In genomic region chr14:59022144-59022543, GRCh38 we compare ENCODE assay signal across 15 cellular contexts.
DNase-seq lines count a peak whose midpoint lies in the region; ATAC-seq, FAIRE-seq and TF ChIP-seq lines count a peak whose summit lies in the region.
"Had no signal": no experiment of that assay in that cellular context is flagged by ENCODE, and none has a peak within 500 bp of the region (broad histone marks: within the 10 kb centered on the region; RNA-seq: fewer than 3 reads in every experiment).

No MANE protein-coding gene starts in this region.

- WGBS in endodermal cell (ENCODE audit: insufficient coverage in 1 of 2, insufficient read length in 1 of 2), 2 experiments, result 88 to 92% methylated on average over 3 of the region's 4 CpGs
- 6% methylated on average over 4 of the region's 4 CpGs for WGBS in HepG2 (ENCODE audit: low lambda C conversion rate)

- CTCF ChIA-PET in HepG2 (lab: Yijun Ruan, JAX; ENCODE audit: low intra/inter-chr PET ratio, low total read pairs), result no interaction called here

- POLR2A ChIA-PET in HepG2 (lab: Yijun Ruan, JAX), result no interaction called here

- FAIRE-seq in HepG2 (lab: Jason Lieb, UNC), result no peak
- FAIRE-seq: endothelial cell of umbilical vein, RCC 7860 had no signal

- no TSS peak for BruUV-seq in HepG2 (replicated peaks; lab: Mats Ljungman, UMichigan)

- intact Hi-C loops in HepG2 (cut with micrococcal nuclease; ENCODE audit: unreplicated experiment), result no loop called here

- H3K27ac ChIP-seq in endodermal cell (ENCODE audit: low read depth, low read length), result no peak overlapping the region
- no peak overlapping the region for H3K27ac ChIP-seq in HepG2 (ENCODE audit: extremely low read length, insufficient read depth, low read length)
- H3K27ac ChIP-seq: right lobe of liver had no signal

- DNase-seq in A172 (ENCODE audit: low spot score) (peak; percentile 1), GM12864 (ENCODE audit: low read depth) (no peak), NCI-H69 (lab: John Stamatoyannopoulos, UW) (peak; percentile 43), endodermal cell (no peak), HepG2 (ENCODE audit: low spot score) (no peak), NCI-H2196 (lab: John Stamatoyannopoulos, UW; ENCODE audit: unreplicated experiment) (no peak), NCI-H128 (lab: John Stamatoyannopoulos, UW; ENCODE audit: unreplicated experiment) (no peak)
- DNase-seq: activated B cell treated with CpG ODN at 0.5 μM for 24 hours; activated T-cell treated with anti-CD3 and anti-CD28 coated beads, Interleukin-2, amount 50 U/mL, for 24 hours; NCI-H1105 treated with DMSO at 0.1 percent for 48 hours; right lobe of liver had no signal

- no peak overlapping the region for H3K9ac ChIP-seq in endodermal cell (ENCODE audit: extremely low read depth, low read length, poor library complexity, severe bottlenecking)
- H3K9ac ChIP-seq in HepG2 (ENCODE audit: insufficient read depth, low read depth, low read length), result no peak overlapping the region

- TF ChIP-seq EP300 in HepG2 (IDR thresholded peaks at IDR 0.05; ENCODE audit: low read depth in 2 of 2, low read length in 2 of 2), result no peak
- no peak for TF ChIP-seq EP300 in HepG2 (CRISPR knock-in tag; IDR thresholded peaks at IDR 0.05; ENCODE audit: borderline replicate concordance)

- TF ChIP-seq RAD21 in HepG2 (CRISPR knock-in tag; IDR thresholded peaks at IDR 0.05), result no peak

- no peaks in the 10 kb centered on the region for H3K36me3 Mint-ChIP-seq in endodermal cell (ENCODE audit: low read depth)
- H3K36me3 Mint-ChIP-seq: CD14-positive monocyte had no signal

- H3K4me3 ChIP-seq in GM12864 (ENCODE audit: low read depth, low read length) (no peak overlapping the region), endodermal cell (ENCODE audit: low read length) (no peak overlapping the region), HepG2 (replicated peaks in 1 of 3; ENCODE audit: insufficient read depth in 1 of 3, low read depth in 2 of 3, low read length in 3 of 3) (no peak overlapping the region)
- H3K4me3 ChIP-seq: right lobe of liver had no signal

- no peaks in the 10 kb centered on the region for H4K20me1 ChIP-seq in HepG2 (ENCODE audit: insufficient read depth, low read length)

- TF ChIP-seq CTCF in GM12864 (IDR thresholded peaks at IDR 0.05; ENCODE audit: low read depth, low read length, missing control alignments) (peak; percentile 34), endodermal cell (conservative IDR thresholded peaks at IDR 0.05) (peak; percentile 60), HepG2 (CRISPR knock-in tag; IDR thresholded peaks at IDR 0.05) (no peak)

- no peaks in the 10 kb centered on the region for H3K79me2 ChIP-seq in HepG2 (ENCODE audit: insufficient read depth, low read length)

- no peaks in the 10 kb centered on the region for H3K27me3 Mint-ChIP-seq in endodermal cell (ENCODE audit: insufficient read depth)

- H3K4me1 ChIP-seq in endodermal cell (ENCODE audit: control insufficient read depth, insufficient read depth, low read length), result peaks cover 13% of the 10 kb centered on the region
- H3K4me1 ChIP-seq in HepG2 (ENCODE audit: insufficient read depth, low read length), result no peaks in the 10 kb centered on the region
- H3K4me1 ChIP-seq: right lobe of liver had no signal

- no peaks in the 10 kb centered on the region for H3K9me3 Mint-ChIP-seq in endodermal cell
- H3K9me3 Mint-ChIP-seq: activated B cell treated with CpG ODN at 0.5 μM for 24 hours; activated T-cell treated with anti-CD3 and anti-CD28 coated beads, Interleukin-2, amount 50 U/mL, for 24 hours; CD14-positive monocyte had no signal

- no peaks in the 10 kb centered on the region for H3K36me3 ChIP-seq in endodermal cell (ENCODE audit: control insufficient read depth, insufficient read depth, low read length)
- H3K36me3 ChIP-seq in HepG2 (replicated peaks in 1 of 2; ENCODE audit: control insufficient read depth in 1 of 2, insufficient read depth in 2 of 2, low read length in 2 of 2), result no peaks in the 10 kb centered on the region
- H3K36me3 ChIP-seq: right lobe of liver had no signal

- no peak overlapping the region for H3K27ac Mint-ChIP-seq in endodermal cell
- H3K27ac Mint-ChIP-seq: activated B cell treated with CpG ODN at 0.5 μM for 24 hours; activated T-cell treated with anti-CD3 and anti-CD28 coated beads, Interleukin-2, amount 50 U/mL, for 24 hours; CD14-positive monocyte had no signal

- no peaks in the 10 kb centered on the region for H3K9me3 ChIP-seq in endodermal cell (ENCODE audit: control insufficient read depth, low read length)
- H3K9me3 ChIP-seq in HepG2 (ENCODE audit: low read length), result no peaks in the 10 kb centered on the region
- H3K9me3 ChIP-seq: right lobe of liver had no signal

- H3K27me3 ChIP-seq in endodermal cell (ENCODE audit: control insufficient read depth, insufficient read depth, low read length, poor library complexity, severe bottlenecking) (no peaks in the 10 kb centered on the region), HepG2 (ENCODE audit: control insufficient read depth in 1 of 2, insufficient read depth in 2 of 2, low read length in 2 of 2) (no peaks in the 10 kb centered on the region)
- H3K27me3 ChIP-seq: right lobe of liver had no signal

- in situ Hi-C loops in HepG2 (cut with HindIII; ENCODE audit: extremely low pct_ligation_motif_present, low pct_unique_long_range_greater_than_20kb), result loop anchor here (5.0 to 10.0 kb wide), 2 partner anchors 420 to 517 kb away; no protein-coding TSS in a partner anchor

- no peak overlapping the region for H2AFZ ChIP-seq in HepG2 (ENCODE audit: low read length)

- TF ChIP-seq POLR2A in HepG2 (IDR thresholded peaks at IDR 0.05; ENCODE audit: insufficient read depth in 1 of 2, low read depth in 2 of 2, low read length in 2 of 2), result no peak

- no peak overlapping the region for H3K4me3 Mint-ChIP-seq in endodermal cell
- H3K4me3 Mint-ChIP-seq: activated B cell treated with CpG ODN at 0.5 μM for 24 hours; activated T-cell treated with anti-CD3 and anti-CD28 coated beads, Interleukin-2, amount 50 U/mL, for 24 hours; CD14-positive monocyte had no signal

- no peak overlapping the region for H3K4me2 ChIP-seq in HepG2 (ENCODE audit: low read depth, low read length)

- peaks cover 8% of the 10 kb centered on the region for H3K4me1 Mint-ChIP-seq in endodermal cell
- H3K4me1 Mint-ChIP-seq: activated B cell treated with CpG ODN at 0.5 μM for 24 hours, CD14-positive monocyte had no signal

- ATAC-seq in HepG2 (no peak), GM19328 (IDR thresholded peaks at IDR 0.05; ENCODE audit: unreplicated experiment) (no peak)
- ATAC-seq: right lobe of liver had no signal

TF ChIP-seq in HepG2, 621 proteins besides CTCF, POLR2A, EP300 and RAD21:
- TF ChIP-seq RELA (CRISPR knock-in tag; IDR thresholded peaks at IDR 0.05) (no peak), ZBTB14 (CRISPR knock-in tag; IDR thresholded peaks at IDR 0.05) (no peak), MAFK (conservative IDR thresholded peaks at IDR 0.05 in 1 of 2, IDR thresholded peaks at IDR 0.05 in 1 of 2; ENCODE audit: low read length in 2 of 2) (peak in 1 of 2 experiments; percentile 37; a peak in 1 of 4 replicates)

Comparison
In these comparisons a context has a peak if more than half of its experiments do, and no peak if none do; other contexts are left out.
1. DNase-seq: peak in A172 (single experiment) and NCI-H69 (single experiment); none in GM12864 (single experiment), endodermal cell (single experiment), HepG2 (single experiment), NCI-H2196 (single experiment) and NCI-H128 (single experiment).